24 cellular contexts compared by ENCODE assay signal in the genomic region with DNA sequence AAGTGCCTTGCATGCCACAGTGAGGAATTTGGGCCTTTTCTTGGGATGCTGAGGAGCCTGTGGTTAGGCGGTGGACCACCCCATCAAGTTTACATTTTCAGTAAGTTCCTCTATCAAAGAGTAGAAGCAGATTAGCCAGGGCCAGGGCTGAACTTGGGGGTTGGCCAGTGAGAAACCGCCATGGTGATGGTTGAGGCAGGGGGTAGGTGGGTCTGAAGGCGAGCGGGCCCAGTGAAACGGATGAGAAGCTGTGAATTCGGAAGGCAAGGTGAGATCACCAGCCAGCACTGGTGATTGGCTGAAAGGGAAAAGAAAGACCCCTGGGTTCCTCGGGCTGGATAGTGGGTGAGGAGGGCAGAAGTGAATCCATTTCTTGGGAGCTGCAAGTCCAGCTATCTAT.
A peak's percentile ranks its signal among the peaks of the same experiment; 100 is the strongest.
DNase-seq lines count a peak whose midpoint lies in the region; ATAC-seq and TF ChIP-seq lines count a peak whose summit lies in the region.
"Had no signal": no experiment of that assay in that cellular context is flagged by ENCODE, and none has a peak within 500 bp of the region (broad histone marks: within the 10 kb centered on the region; RNA-seq: fewer than 3 reads in every experiment).

No MANE protein-coding gene starts in this region.

- 87 to 88% methylated on average over 7 of the region's 7 CpGs for WGBS in sigmoid colon, 2 donors

- H3K27ac Mint-ChIP-seq in stimulated activated effector memory CD8-positive, alpha-beta T cell treated with anti-CD3 and anti-CD28 coated beads, Interleukin-12 subunit alpha, Interleukin-12 subunit beta, amount 100 ng/mL, for 72 hours = peak overlapping the region; percentile 55
- H3K27ac Mint-ChIP-seq: CD4-positive, alpha-beta memory T cell; CD4-positive, CD25-positive, alpha-beta regulatory T cell had no signal

- DNase-seq in AG10803 (ENCODE audit: low read depth) (peak; percentile 15), coronary artery (ENCODE audit: low spot score) (peak; percentile 14), sigmoid colon (no peak), NCI-H524 treated with DMSO at 0.1 percent for 48 hours (lab: John Stamatoyannopoulos, UW) (no peak)
- DNase-seq in stimulated activated effector memory CD8-positive, alpha-beta T cell treated with anti-CD3 and anti-CD28 coated beads, Interleukin-12 subunit alpha, Interleukin-12 subunit beta, amount 100 ng/mL, for 72 hours (ENCODE audit: low spot score in 2 of 2) = no peak
- DNase-seq: BE2C; C1 segment of cervical spinal cord; CD4-positive, alpha-beta memory T cell; CD4-positive, CD25-positive, alpha-beta regulatory T cell; CD8-positive, alpha-beta memory T cell; COR-L47; DMS 273 treated with DMSO at 0.1 percent for 48 hours; DMS153; DMS53; DMS79; DND-41; EL; GDM1 had no signal

- no peaks in the 10 kb centered on the region for H3K9me3 Mint-ChIP-seq in stimulated activated effector memory CD8-positive, alpha-beta T cell treated with anti-CD3 and anti-CD28 coated beads, Interleukin-12 subunit alpha, Interleukin-12 subunit beta, amount 100 ng/mL, for 72 hours

- H3K9me3 ChIP-seq in sigmoid colon = no peaks in the 10 kb centered on the region
- H3K9me3 ChIP-seq: A549, BE2C, BLaER1 had no signal

- no peak for ATAC-seq in stimulated activated effector memory CD8-positive, alpha-beta T cell treated with anti-CD3 and anti-CD28 coated beads, Interleukin-12 subunit alpha, Interleukin-12 subunit beta, amount 100 ng/mL, for 72 hours
- ATAC-seq in GM21619 (IDR thresholded peaks at IDR 0.05; ENCODE audit: unreplicated experiment) = no peak
- ATAC-seq: A549, GM12878 had no signal

- H3K4me1 ChIP-seq in sigmoid colon = peaks cover 0 to 9% (median 4%) of the 10 kb centered on the region in 4 donors
- H3K4me1 ChIP-seq: BE2C had no signal

- intact Hi-C loops in sigmoid colon (cut with DNase I) = no loop called here

- TF ChIP-seq CTCF in AG10803 (conservative IDR thresholded peaks at IDR 0.05; ENCODE audit: low read length) = no peak
- no peak for TF ChIP-seq CTCF in coronary artery (IDR thresholded peaks at IDR 0.05)
- no peak for TF ChIP-seq CTCF in sigmoid colon (IDR thresholded peaks at IDR 0.05)

- no peaks in the 10 kb centered on the region for H3K4me1 Mint-ChIP-seq in stimulated activated effector memory CD8-positive, alpha-beta T cell treated with anti-CD3 and anti-CD28 coated beads, Interleukin-12 subunit alpha, Interleukin-12 subunit beta, amount 100 ng/mL, for 72 hours
- H3K4me1 Mint-ChIP-seq: CD14-positive monocyte; CD4-positive, alpha-beta memory T cell; CD4-positive, CD25-positive, alpha-beta regulatory T cell; CD8-positive, alpha-beta memory T cell had no signal

- TF ChIP-seq POLR2A in sigmoid colon (IDR thresholded peaks at IDR 0.05) = no peak

- no peak overlapping the region for H3K4me3 Mint-ChIP-seq in stimulated activated effector memory CD8-positive, alpha-beta T cell treated with anti-CD3 and anti-CD28 coated beads, Interleukin-12 subunit alpha, Interleukin-12 subunit beta, amount 100 ng/mL, for 72 hours
- H3K4me3 Mint-ChIP-seq: CD14-positive monocyte; CD4-positive, alpha-beta memory T cell; CD4-positive, CD25-positive, alpha-beta regulatory T cell; CD8-positive, alpha-beta memory T cell had no signal

- no peaks in the 10 kb centered on the region for H3K36me3 ChIP-seq in sigmoid colon
- H3K36me3 ChIP-seq: BE2C, BLaER1 had no signal

- H3K4me3 ChIP-seq in AG10803 (ENCODE audit: low read length) = no peak overlapping the region
- H3K4me3 ChIP-seq in coronary artery = no peak overlapping the region
- no peak overlapping the region for H3K4me3 ChIP-seq in sigmoid colon
- H3K4me3 ChIP-seq: A549, BLaER1, GM12878 had no signal

- H3K27ac ChIP-seq in coronary artery = no peak overlapping the region
- H3K27ac ChIP-seq in sigmoid colon = no peak overlapping the region
- H3K27ac ChIP-seq: 22Rv1, A549, BLaER1 had no signal

- H3K36me3 Mint-ChIP-seq in stimulated activated effector memory CD8-positive, alpha-beta T cell treated with anti-CD3 and anti-CD28 coated beads, Interleukin-12 subunit alpha, Interleukin-12 subunit beta, amount 100 ng/mL, for 72 hours = no peaks in the 10 kb centered on the region
- H3K36me3 Mint-ChIP-seq: CD14-positive monocyte; CD4-positive, alpha-beta memory T cell; CD4-positive, CD25-positive, alpha-beta regulatory T cell; CD8-positive, alpha-beta memory T cell had no signal

- TF ChIP-seq EP300 in sigmoid colon (IDR thresholded peaks at IDR 0.05) = no peak

- no peaks in the 10 kb centered on the region for H3K27me3 ChIP-seq in sigmoid colon
- H3K27me3 ChIP-seq: BE2C, BLaER1 had no signal

Comparison
In these comparisons a context has a peak if more than half of its experiments do, and no peak if none do; other contexts are left out.
1. DNase-seq: peak in AG10803 (single experiment) and coronary artery (single experiment); none in stimulated activated effector memory CD8-positive, alpha-beta T cell treated with anti-CD3 and anti-CD28 coated beads, Interleukin-12 subunit alpha, Interleukin-12 subunit beta, amount 100 ng/mL, for 72 hours (0 of 2), sigmoid colon (single experiment) and NCI-H524 treated with DMSO at 0.1 percent for 48 hours (single experiment).